8 cellular contexts compared by ENCODE assay signal in the genomic region with DNA sequence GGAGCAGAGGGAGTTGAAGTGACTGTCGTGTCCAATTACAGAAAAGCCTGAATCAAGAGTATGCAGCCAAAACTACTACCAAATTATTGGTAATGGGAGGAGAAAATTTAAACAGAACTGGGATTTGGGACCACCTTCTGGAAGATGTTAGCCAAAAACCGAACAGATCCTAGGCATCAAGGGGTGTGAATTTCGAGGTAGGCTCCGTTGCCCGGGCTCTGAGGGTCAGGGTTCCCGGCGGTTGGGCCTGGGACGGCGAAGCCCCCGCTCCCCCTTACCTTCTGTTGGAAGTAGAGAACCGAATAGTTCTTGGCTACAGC. TPM values are rescaled to one million over a fixed set of nuclear protein-coding genes. Genes with fewer than 3 reads are reported as not detected.
DNase-seq lines count a peak whose midpoint lies in the region; ATAC-seq and FAIRE-seq lines count a peak whose summit lies in the region.

No MANE protein-coding gene starts in this region.

- FAIRE-seq in urothelium cell line (lab: Jason Lieb, UNC): no peak

- H3K27me3 ChIP-seq in MG63: no peaks in the 10 kb centered on the region
- H3K27me3 ChIP-seq in ectodermal cell (ENCODE audit: control insufficient read depth, insufficient read depth, low read length, poor library complexity, severe bottlenecking): no peaks in the 10 kb centered on the region
- no peaks in the 10 kb centered on the region for H3K27me3 ChIP-seq in neuron (ENCODE audit: insufficient read depth, low read length)

- no peak overlapping the region for H3K27ac ChIP-seq in ectodermal cell (ENCODE audit: insufficient read depth, low read depth, low read length, poor library complexity, severe bottlenecking)

- no peaks in the 10 kb centered on the region for H3K9me3 ChIP-seq in MG63
- H3K9me3 ChIP-seq in ectodermal cell (ENCODE audit: control insufficient read depth, low read length): no peaks in the 10 kb centered on the region
- H3K9me3 ChIP-seq in neuron (ENCODE audit: low read length): no peaks in the 10 kb centered on the region

- DNase-seq in MG63: no peak
- DNase-seq in urothelium cell line (ENCODE audit: low spot score): no peak
- no peak for DNase-seq in DMS53 (lab: John Stamatoyannopoulos, UW)
- no peak for DNase-seq in NCI-H128 (lab: John Stamatoyannopoulos, UW; ENCODE audit: unreplicated experiment)
- DNase-seq in OCI-M2 (lab: John Stamatoyannopoulos, UW; ENCODE audit: unreplicated experiment): no peak

- 1 to 2% methylated on average over 11 of the region's 11 CpGs for WGBS in ectodermal cell, 2 experiments

- ATAC-seq in GM18867 (IDR thresholded peaks at IDR 0.05; ENCODE audit: unreplicated experiment): peak; percentile 4

- H3K36me3 ChIP-seq in MG63: no peaks in the 10 kb centered on the region
- H3K36me3 ChIP-seq in ectodermal cell (ENCODE audit: control insufficient read depth, insufficient read depth, low read length): no peaks in the 10 kb centered on the region
- no peaks in the 10 kb centered on the region for H3K36me3 ChIP-seq in neuron (ENCODE audit: insufficient read depth, low read length)

- H3K4me3 ChIP-seq in MG63 (peak overlapping the region; percentile 68), ectodermal cell (ENCODE audit: insufficient read depth, low read depth, low read length) (peak overlapping the region; percentile 79), neuron (ENCODE audit: low read length) (peak overlapping the region; percentile 80)

- H3K4me1 ChIP-seq in ectodermal cell (ENCODE audit: control insufficient read depth, insufficient read depth, low read length) (peaks cover 7% of the 10 kb centered on the region), neuron (ENCODE audit: insufficient read depth, low read length) (peaks cover 23% of the 10 kb centered on the region)

- peak overlapping the region; percentile 69 for H2AFZ ChIP-seq in neuron (ENCODE audit: low read depth, low read length)

RNA-seq across cellular contexts. Expression of gene PRCP, which starts 0.3 kb away (rescaled TPM):
- 24.0 and 33.3 TPM in 2 replicates for total RNA-seq in MG63 (2014; rRNA removed; shearing (Covaris generic); ENCODE audit: low replicate concordance)
- 73.7 TPM for polyA plus RNA-seq in ectodermal cell (2013, experiment 1 of 4)
- 68.6 TPM for polyA plus RNA-seq in ectodermal cell (2013, experiment 2 of 4)
- 58.0 TPM for polyA plus RNA-seq in ectodermal cell (2013, experiment 3 of 4)
- polyA plus RNA-seq in ectodermal cell (2013, experiment 4 of 4): 61.9 TPM

RNA-seq across cellular contexts. Expression of gene DDIAS, which starts 1.6 kb away (rescaled TPM):
- 9.2 and 10.3 TPM in 2 replicates for total RNA-seq in MG63 (2014; rRNA removed; shearing (Covaris generic); ENCODE audit: low replicate concordance)
- 27.4 TPM for polyA plus RNA-seq in ectodermal cell (2013, experiment 1 of 4)
- 21.1 TPM for polyA plus RNA-seq in ectodermal cell (2013, experiment 2 of 4)
- polyA plus RNA-seq in ectodermal cell (2013, experiment 3 of 4): 18.0 TPM
- 15.0 TPM for polyA plus RNA-seq in ectodermal cell (2013, experiment 4 of 4)
